Comparison of ENCODE assay signal across 8 cellular contexts in the genomic region with DNA sequence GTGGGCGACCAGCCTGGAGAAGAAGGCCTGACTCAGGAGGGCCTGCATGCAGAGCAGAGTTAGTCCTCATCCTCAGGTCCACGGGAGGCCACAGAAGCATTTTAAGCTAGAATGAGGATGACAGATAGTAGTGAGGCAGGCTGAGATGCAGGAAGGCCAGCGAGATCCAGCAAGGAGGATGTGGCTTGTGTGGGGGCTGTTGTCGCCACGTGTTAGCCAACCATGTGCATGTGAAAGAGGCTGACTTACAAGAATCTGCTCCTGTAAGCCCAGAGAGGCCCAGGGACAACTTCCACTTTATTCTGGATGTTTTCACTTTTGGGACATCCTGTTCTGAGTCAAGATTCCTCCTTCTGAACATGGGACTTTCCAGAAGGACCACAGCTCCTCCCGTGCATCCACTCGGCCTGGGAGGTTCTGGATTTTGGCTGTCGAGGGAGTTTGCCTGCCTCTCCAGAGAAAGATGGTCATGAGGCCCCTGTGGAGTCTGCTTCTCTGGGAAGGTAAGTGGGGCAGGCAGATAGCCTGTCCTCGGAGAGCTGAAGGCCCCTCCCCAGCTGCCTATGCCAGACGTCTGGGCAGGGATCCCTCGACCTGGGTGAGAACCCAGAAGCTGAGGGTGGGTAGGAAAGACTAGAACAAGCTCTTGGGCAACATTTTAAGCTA. TPM values are rescaled to one million over a fixed set of nuclear protein-coding genes. Genes with fewer than 3 reads are reported as not detected.
A peak's percentile ranks its signal among the peaks of the same experiment; 100 is the strongest.
DNase-seq lines count a peak whose midpoint lies in the region; ATAC-seq and TF ChIP-seq lines count a peak whose summit lies in the region.

SLAMF8 (plus strand) TSS at position 438 of the 666 bp plus-strand sequence; CDS start at position 464, 26 bp downstream.

- intact Hi-C loops in sciatic nerve (cut with DNase I), result no loop called here

- H3K4me3 ChIP-seq in GM06990 (replicated peaks; ENCODE audit: low read depth, low read length) (no peak within 1 kb of the TSS), Peyer's patch (peak within 1 kb of the TSS in 2 of 4 donors; percentile 19 to 21)

- H3K27ac ChIP-seq in Peyer's patch, result peak within 1 kb of the TSS; percentile 22 to 55 (median 38)

- TF ChIP-seq CTCF in GM06990 (IDR thresholded peaks at IDR 0.05; ENCODE audit: insufficient read depth, low read length, poor library complexity, severe bottlenecking), result no peak
- TF ChIP-seq CTCF in Peyer's patch (IDR thresholded peaks at IDR 0.05), result no peak

- H3K27me3 ChIP-seq in GM06990 (replicated peaks; ENCODE audit: control insufficient read depth, insufficient read depth, low read length) (peaks cover 6% of the 10 kb centered on the region), Peyer's patch (no peaks in the 10 kb centered on the region)

- H3K9me3 ChIP-seq in Peyer's patch, result no peaks in the 10 kb centered on the region

- H3K4me1 ChIP-seq in Peyer's patch, result peaks cover 0 to 13% (median 0%) of the 10 kb centered on the region in 4 donors

- H3K36me3 ChIP-seq in GM06990 (ENCODE audit: control insufficient read depth, insufficient read depth, low read length) (no peaks in the 10 kb centered on the region), Peyer's patch (no peaks in the 10 kb centered on the region)

- no peak for TF ChIP-seq POLR2A in Peyer's patch (IDR thresholded peaks at IDR 0.05)

- DNase-seq in GM06990 (ENCODE audit: extremely low read depth, insufficient read length) (peak; percentile 37), Peyer's patch (peak in 2 of 3 donors; percentile 58 to 86), amniotic epithelial cell (ENCODE audit: low read depth) (peak; percentile 43), sciatic nerve (ENCODE audit: low spot score) (no peak)

- ATAC-seq in sciatic nerve (peak; percentile 67), GM21786 (IDR thresholded peaks at IDR 0.05; ENCODE audit: unreplicated experiment) (no peak), GM19455 (IDR thresholded peaks at IDR 0.05; ENCODE audit: unreplicated experiment) (no peak), HG03097 (IDR thresholded peaks at IDR 0.05; ENCODE audit: low FRiP score, unreplicated experiment) (no peak), esophagus mucosa (no peak)

RNA-seq across cellular contexts. Expression of gene SLAMF8, which starts in this region (rescaled TPM):
- total RNA-seq in Peyer's patch (10 to 100 TPM in 1 of 4 donors, 1 to 10 TPM in 2, not detected in 1; 1.1 to 18.2 (median 2.7) TPM), sciatic nerve (3.3 TPM), esophagus mucosa (0.80 TPM)
